ENCODE assay signal across 17 cellular contexts in the genomic region with DNA sequence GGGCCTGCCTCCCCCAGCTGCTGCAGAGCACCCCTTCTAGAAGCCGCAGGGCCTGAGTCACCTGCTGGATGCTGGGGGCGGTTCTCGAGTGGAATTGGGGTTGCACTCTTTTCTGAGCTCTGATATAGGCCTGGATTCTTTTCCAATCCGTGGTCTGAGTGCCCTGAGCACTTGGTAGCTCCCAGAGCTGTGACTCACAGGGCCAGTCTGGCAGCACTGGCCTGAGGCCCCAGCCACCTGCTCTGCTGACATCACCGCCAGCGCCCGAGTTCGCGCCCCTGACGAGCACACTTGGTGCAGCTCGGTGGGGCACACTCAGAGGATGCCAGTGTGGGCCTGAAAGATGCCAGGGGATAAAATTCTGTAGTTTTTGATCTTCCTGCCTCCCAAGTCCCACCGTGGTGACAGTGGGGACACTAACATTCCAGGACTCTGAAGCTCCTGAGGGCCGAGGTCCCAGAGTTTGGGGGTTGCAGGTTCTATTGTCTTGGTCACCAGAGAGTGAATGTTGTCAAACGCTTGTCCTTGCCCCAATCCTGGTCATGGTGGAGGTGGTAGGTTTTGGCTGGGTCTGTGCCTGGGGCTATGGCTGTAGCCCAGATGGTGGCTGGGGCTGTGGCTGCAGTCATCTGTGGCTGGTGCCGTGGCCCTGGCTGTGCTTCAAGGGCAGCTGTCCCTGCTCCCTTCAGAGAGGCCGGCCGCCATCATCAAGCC.
DNase-seq lines count a peak whose midpoint lies in the region; ATAC-seq, FAIRE-seq and TF ChIP-seq lines count a peak whose summit lies in the region.
"Had no signal": no experiment of that assay in that cellular context is flagged by ENCODE, and none has a peak within 500 bp of the region (broad histone marks: within the 10 kb centered on the region; RNA-seq: fewer than 3 reads in every experiment).

No MANE protein-coding gene starts in this region.

- H3K4me3 ChIP-seq in GM23248: no peak overlapping the region
- no peak overlapping the region for H3K4me3 ChIP-seq in SJCRH30
- H3K4me3 ChIP-seq in gastrocnemius medialis: no peak overlapping the region
- H3K4me3 ChIP-seq: esophagus squamous epithelium, SJSA1 had no signal

- TF ChIP-seq POLR2A in gastrocnemius medialis (IDR thresholded peaks at IDR 0.05) (no peak), GM12891 (IDR thresholded peaks at IDR 0.05; ENCODE audit: low read depth, low read length) (no peak)

- H3K79me2 ChIP-seq in GM23248 (ENCODE audit: insufficient read depth): no peaks in the 10 kb centered on the region

- no peak for FAIRE-seq in GM12891 (lab: Jason Lieb, UNC)
- FAIRE-seq: colon had no signal

- H3K9me2 ChIP-seq in GM23248 (ENCODE audit: insufficient read depth): no peaks in the 10 kb centered on the region

- no peak overlapping the region for H2AFZ ChIP-seq in GM23248

- DNase-seq in GM23248: peak; percentile 37
- DNase-seq in SJCRH30: peak; percentile 58 to 70
- peak; percentile 40 for DNase-seq in left cardiac atrium
- peak; percentile 69 to 90 for DNase-seq in gastrocnemius medialis
- no peak for DNase-seq in NCI-H82 (lab: John Stamatoyannopoulos, UW)
- no peak for DNase-seq in GM12891 (ENCODE audit: insufficient read length, low spot score)
- DNase-seq: esophagus squamous epithelium; GF-D8; NCI-H1694; NCI-H774; stimulated activated CD4-positive, alpha-beta T cell treated with anti-CD3 and anti-CD28 coated beads, Interleukin-4, amount 100 ng/mL, for 24 hours; stimulated activated naive B cell treated with anti-CD40 and anti-IgM and Interleukin-4, amounts not matched to agents 10 μg/mL and 1 μg/mL and 100 μg/mL, for 72 hours had no signal

- H3K9me3 ChIP-seq in GM23248 (ENCODE audit: low read depth): no peaks in the 10 kb centered on the region
- no peaks in the 10 kb centered on the region for H3K9me3 ChIP-seq in SJCRH30 (replicated peaks)
- no peaks in the 10 kb centered on the region for H3K9me3 ChIP-seq in gastrocnemius medialis
- H3K9me3 ChIP-seq: esophagus squamous epithelium, SJSA1 had no signal

- no peak for TF ChIP-seq CTCF in gastrocnemius medialis (IDR thresholded peaks at IDR 0.05 in 4 of 5, conservative IDR thresholded peaks at IDR 0.05 in 1 of 5)

- no peaks in the 10 kb centered on the region for H3K4me1 ChIP-seq in GM23248 (ENCODE audit: insufficient read depth)
- H3K4me1 ChIP-seq in SJCRH30: peaks cover 5% of the 10 kb centered on the region
- peaks cover 0 to 13% of the 10 kb centered on the region in 2 donors for H3K4me1 ChIP-seq in gastrocnemius medialis
- H3K4me1 ChIP-seq: esophagus squamous epithelium, SJSA1 had no signal

- no peaks in the 10 kb centered on the region for H3F3A ChIP-seq in GM23248 (ENCODE audit: insufficient read depth)

- 89 to 90% methylated on average over 17 of the region's 17 CpGs for WGBS in GM23248 (ENCODE audit: low coverage in 1 of 2, low lambda C conversion rate in 2 of 2, missing lambda C conversion rate in 2 of 2), 2 experiments

- in situ Hi-C loops in GM23248 (cut with MboI): no loop called here
- in situ Hi-C loops in gastrocnemius medialis (cut with MboI; ENCODE audit: low sequenced_read_pairs in 4 of 4): no loop called here

- no peak overlapping the region for H3K9ac ChIP-seq in GM23248

- H3K4me2 ChIP-seq in GM23248 (ENCODE audit: unreplicated experiment): no peak overlapping the region

- H3K36me3 ChIP-seq in GM23248 (ENCODE audit: low read depth) (no peaks in the 10 kb centered on the region), SJCRH30 (peaks cover 2% of the 10 kb centered on the region; the same call in 1 of the 2 replicates), gastrocnemius medialis (peaks cover 0 to 97% of the 10 kb centered on the region in 2 donors)
- H3K36me3 ChIP-seq: SJSA1 had no signal

- peak in 1 of 2 donors; percentile 68 for ATAC-seq in left cardiac atrium
- peak; percentile 65 to 79 for ATAC-seq in gastrocnemius medialis
- ATAC-seq in GM21619 (IDR thresholded peaks at IDR 0.05; ENCODE audit: unreplicated experiment): no peak
- ATAC-seq in GM19452 (IDR thresholded peaks at IDR 0.05; ENCODE audit: unreplicated experiment): no peak
- ATAC-seq: stimulated activated naive B cell treated with anti-CD40 and anti-IgM and Interleukin-4, amounts not matched to agents 10 μg/mL and 1 μg/mL and 100 μg/mL, for 72 hours had no signal

- no peaks in the 10 kb centered on the region for H4K20me1 ChIP-seq in GM23248 (ENCODE audit: insufficient read depth)

- intact Hi-C loops in left cardiac atrium (cut with DNase I): no loop called here
- intact Hi-C loops in gastrocnemius medialis (cut with DNase I; ENCODE audit: low total_unique reads): loop anchor here (5.0 kb wide), 1 partner anchor 55 kb away; no protein-coding TSS in a partner anchor

- H3K27ac ChIP-seq in GM23248: no peak overlapping the region
- H3K27ac ChIP-seq in SJCRH30: peak overlapping the region; percentile 20; the same call in 1 of the 2 replicates
- peak overlapping the region; percentile 79 to 89 (median 86) for H3K27ac ChIP-seq in gastrocnemius medialis
- H3K27ac ChIP-seq: C4-2B, esophagus squamous epithelium, SJSA1 had no signal

- H3K27me3 ChIP-seq in GM23248 (replicated peaks; ENCODE audit: insufficient read depth) (no peaks in the 10 kb centered on the region), SJCRH30 (no peaks in the 10 kb centered on the region), gastrocnemius medialis (no peaks in the 10 kb centered on the region)
- H3K27me3 ChIP-seq: esophagus squamous epithelium, SJSA1 had no signal

TF ChIP-seq in GM12891, 5 proteins besides CTCF, POLR2A, EP300 and RAD21:
- TF ChIP-seq SPI1 (IDR thresholded peaks at IDR 0.05; ENCODE audit: low read depth, low read length) (no peak), TAF1 (IDR thresholded peaks at IDR 0.05; ENCODE audit: low read depth, low read length) (no peak), POU2F2 (IDR thresholded peaks at IDR 0.05; ENCODE audit: low read depth, low read length) (no peak), POLR2AphosphoS5 (IDR thresholded peaks at IDR 0.05; ENCODE audit: low read depth, low read length) (no peak), PAX5 (IDR thresholded peaks at IDR 0.05; ENCODE audit: insufficient read depth, low read length, severe bottlenecking) (no peak)
TF ChIP-seq in GM12891: peak in this region for 0.

Comparison
In these comparisons a context has a peak if more than half of its experiments do, and no peak if none do; other contexts are left out.
1. DNase-seq: peak in GM23248 (single experiment), SJCRH30 (2 of 2), left cardiac atrium (single experiment) and gastrocnemius medialis (2 of 2); none in NCI-H82 (single experiment) and GM12891 (single experiment).
2. ATAC-seq: peak in gastrocnemius medialis (2 of 2); none in GM21619 (single experiment) and GM19452 (single experiment).